ENCODE assay signal across 12 cellular contexts in the genomic region with DNA sequence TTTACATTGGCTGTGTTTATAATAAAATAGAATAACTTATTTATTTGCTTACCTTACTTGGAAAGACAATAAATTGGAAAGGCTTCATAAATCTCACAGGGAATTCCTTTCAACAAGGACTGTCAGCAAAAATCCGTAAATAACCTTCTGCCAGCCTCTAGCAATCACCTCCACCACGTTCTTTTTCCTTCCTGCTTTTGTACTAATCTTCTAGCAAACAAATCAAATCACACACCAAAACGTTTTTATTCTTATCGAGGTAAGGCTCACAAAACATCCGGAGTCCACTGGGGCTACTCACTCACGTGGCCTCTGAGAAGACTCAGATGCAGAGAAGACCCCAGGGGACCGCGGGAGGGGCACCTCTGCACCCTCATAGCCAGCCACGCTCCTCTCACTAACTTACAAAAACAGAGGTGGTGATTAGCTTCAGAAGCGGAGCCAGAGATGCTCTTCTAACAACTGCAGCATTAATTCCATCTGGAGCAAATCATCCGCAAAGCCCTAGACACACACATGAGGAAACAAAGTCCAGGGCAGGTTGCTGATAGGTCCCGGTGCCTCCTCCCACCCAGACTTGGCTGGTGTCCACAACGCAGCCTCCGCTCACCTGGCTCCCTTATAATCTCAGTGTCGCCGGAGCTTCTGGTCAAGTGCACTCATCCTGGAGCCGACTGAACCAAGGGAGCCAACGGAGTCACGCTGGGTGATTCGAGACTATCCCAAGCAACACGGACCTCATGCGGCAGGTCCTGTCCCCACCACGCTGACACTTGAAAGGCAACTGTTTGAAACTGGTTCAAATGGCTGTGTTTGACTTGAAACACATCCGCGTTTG. TPM values are rescaled to one million over a fixed set of nuclear protein-coding genes. Genes with fewer than 3 reads are reported as not detected.
A peak's percentile ranks its signal among the peaks of the same experiment; 100 is the strongest.
DNase-seq lines count a peak whose midpoint lies in the region; ATAC-seq and TF ChIP-seq lines count a peak whose summit lies in the region.
"Had no signal": no experiment of that assay in that cellular context is flagged by ENCODE, and none has a peak within 500 bp of the region (broad histone marks: within the 10 kb centered on the region; RNA-seq: fewer than 3 reads in every experiment).

No MANE protein-coding gene starts in this region.

- no peaks in the 10 kb centered on the region for H3K4me1 Mint-ChIP-seq in activated naive CD8-positive, alpha-beta T cell treated with anti-CD3 and anti-CD28 coated beads for 36 hours

- H3K9me3 Mint-ChIP-seq in activated naive CD8-positive, alpha-beta T cell treated with anti-CD3 and anti-CD28 coated beads for 36 hours, result no peaks in the 10 kb centered on the region

- intact Hi-C loops in adrenal gland (cut with DNase I), result no loop called here

- H3K23ac ChIP-seq in mesenchymal stem cell (ENCODE audit: low read length in 2 of 2), result no peak overlapping the region

- TF ChIP-seq POLR2A in adrenal gland (IDR thresholded peaks at IDR 0.05), result no peak

- no peak for TF ChIP-seq CTCF in adrenal gland (IDR thresholded peaks at IDR 0.05)

- H3K79me1 ChIP-seq in mesenchymal stem cell (replicated peaks; ENCODE audit: low read length, poor library complexity, severe bottlenecking), result peaks cover 29% of the 10 kb centered on the region

- H3K27me3 Mint-ChIP-seq in activated naive CD8-positive, alpha-beta T cell treated with anti-CD3 and anti-CD28 coated beads for 36 hours, result peaks cover 9% of the 10 kb centered on the region

- no peak overlapping the region for H2AFZ ChIP-seq in mesenchymal stem cell (ENCODE audit: low read depth, low read length)

- H3K27me3 ChIP-seq in BLaER1 treated with 17β-estradiol and CSF1 and Interleukin-3, amounts not matched to agents 10 nM and 100 nM, result no peaks in the 10 kb centered on the region
- H3K27me3 ChIP-seq in adrenal gland (no peaks in the 10 kb centered on the region), mesenchymal stem cell (ENCODE audit: control insufficient read depth in 1 of 2, insufficient read depth in 1 of 2, low read length in 2 of 2) (no peaks in the 10 kb centered on the region)

- no peak overlapping the region for H2BK15ac ChIP-seq in mesenchymal stem cell (ENCODE audit: low read depth, poor library complexity, severe bottlenecking)

- peaks cover 48 to 84% (median 70%) of the 10 kb centered on the region in 11 experiments for H3K36me3 ChIP-seq in BLaER1 treated with 17β-estradiol and CSF1 and Interleukin-3, amounts not matched to agents 10 nM and 100 nM
- H3K36me3 ChIP-seq in adrenal gland (replicated peaks in 1 of 2) (no peaks in the 10 kb centered on the region), mesenchymal stem cell (ENCODE audit: control insufficient read depth in 1 of 2, insufficient read depth in 2 of 2, low read depth in 1 of 2, low read length in 2 of 2) (peaks cover 30 to 54% of the 10 kb centered on the region in 2 experiments)

- peaks cover 100% of the 10 kb centered on the region in 11 experiments for H4K20me1 ChIP-seq in BLaER1 treated with 17β-estradiol and CSF1 and Interleukin-3, amounts not matched to agents 10 nM and 100 nM

- no peak overlapping the region for H2BK12ac ChIP-seq in mesenchymal stem cell (ENCODE audit: low read length in 2 of 2)

- H3K4me1 ChIP-seq in BLaER1 treated with 17β-estradiol and CSF1 and Interleukin-3, amounts not matched to agents 10 nM and 100 nM, result peaks cover 74 to 96% (median 90%) of the 10 kb centered on the region in 10 experiments
- H3K4me1 ChIP-seq in adrenal gland (replicated peaks in 1 of 2) (peaks cover 13 to 46% of the 10 kb centered on the region in 2 donors), mesenchymal stem cell (ENCODE audit: control insufficient read depth, insufficient read depth, low read depth, low read length) (peaks cover 33% of the 10 kb centered on the region)

- no peak overlapping the region for H3K4ac ChIP-seq in mesenchymal stem cell (ENCODE audit: low read depth in 1 of 2, low read length in 2 of 2)

- DNase-seq in NCI-H1105 treated with DMSO at 0.1 percent for 48 hours (lab: John Stamatoyannopoulos, UW) (peak; percentile 83), adrenal gland (peak in 4 of 7 donors; percentile 51 to 57 (median 54)), mesenchymal stem cell (no peak), iPS-NIHi11 (ENCODE audit: low spot score) (no peak), RPMI8226 (no peak)
- DNase-seq in activated naive CD8-positive, alpha-beta T cell treated with anti-CD3 and anti-CD28 coated beads for 36 hours, result no peak
- DNase-seq: activated CD4-positive, alpha-beta T cell treated with anti-CD3 and anti-CD28 coated beads, Interleukin-2, amount 50 U/mL, for 1 hour; mammary epithelial cell; NCI-H748 treated with DMSO at 0.1 percent for 48 hours had no signal

- ATAC-seq in GM18511 (IDR thresholded peaks at IDR 0.05; ENCODE audit: unreplicated experiment), result no peak
- ATAC-seq: SK-N-SH treated with all-trans-retinoic acid at 6 μM for 48 hours had no signal

- peak overlapping the region; percentile 46 for H4K91ac ChIP-seq in mesenchymal stem cell (ENCODE audit: low read length)

- no peaks in the 10 kb centered on the region for H3K36me3 Mint-ChIP-seq in activated naive CD8-positive, alpha-beta T cell treated with anti-CD3 and anti-CD28 coated beads for 36 hours

- WGBS in adrenal gland, 4 donors, result 26 to 38% (median 34%) methylated on average over 11 to 25 of the region's 25 CpGs
- 93% methylated on average over 25 of the region's 25 CpGs for WGBS in mesenchymal stem cell

- peak overlapping the region in 3 of 11 experiments; percentile 6 to 44 (median 10); a peak in 3 of 22 replicates for H3K27ac ChIP-seq in BLaER1 treated with 17β-estradiol and CSF1 and Interleukin-3, amounts not matched to agents 10 nM and 100 nM
- H3K27ac ChIP-seq in adrenal gland, result peak overlapping the region in 2 of 5 donors; percentile 45 to 46
- no peak overlapping the region for H3K27ac ChIP-seq in mesenchymal stem cell (ENCODE audit: low read length, poor library complexity, severe bottlenecking)

- H2BK120ac ChIP-seq in mesenchymal stem cell (ENCODE audit: low read depth, low read length), result no peak overlapping the region

- no peak overlapping the region for H3K4me3 Mint-ChIP-seq in activated naive CD8-positive, alpha-beta T cell treated with anti-CD3 and anti-CD28 coated beads for 36 hours

- peak overlapping the region; percentile 28 to 72 (median 68); a peak in 20 of 22 replicates for H3K4me2 ChIP-seq in BLaER1 treated with 17β-estradiol and CSF1 and Interleukin-3, amounts not matched to agents 10 nM and 100 nM
- H3K4me2 ChIP-seq in mesenchymal stem cell (ENCODE audit: low read length, poor library complexity, severe bottlenecking), result no peak overlapping the region

- H3K9ac ChIP-seq in BLaER1 treated with 17β-estradiol and CSF1 and Interleukin-3, amounts not matched to agents 10 nM and 100 nM, result peak overlapping the region in 3 of 11 experiments; percentile 2 to 18 (median 18); a peak in 1 of 22 replicates
- H3K9ac ChIP-seq in mesenchymal stem cell (ENCODE audit: low read length), result no peak overlapping the region

- H3K9me3 ChIP-seq in BLaER1 treated with 17β-estradiol and CSF1 and Interleukin-3, amounts not matched to agents 10 nM and 100 nM (replicated peaks in 1 of 11), result no peaks in the 10 kb centered on the region
- H3K9me3 ChIP-seq in adrenal gland (replicated peaks in 1 of 3) (no peaks in the 10 kb centered on the region), mesenchymal stem cell (ENCODE audit: control insufficient read depth, low read length) (no peaks in the 10 kb centered on the region)

- no peak overlapping the region for H3K18ac ChIP-seq in mesenchymal stem cell (ENCODE audit: low read depth in 1 of 2, low read length in 2 of 2)

- H3K14ac ChIP-seq in mesenchymal stem cell (ENCODE audit: low read length in 2 of 2), result no peak overlapping the region

- H3K27ac Mint-ChIP-seq in activated naive CD8-positive, alpha-beta T cell treated with anti-CD3 and anti-CD28 coated beads for 36 hours, result no peak overlapping the region

- no peak overlapping the region for H2BK5ac ChIP-seq in mesenchymal stem cell (ENCODE audit: low read depth, low read length, poor library complexity, severe bottlenecking)

- no peak overlapping the region for H2AK5ac ChIP-seq in mesenchymal stem cell (ENCODE audit: low read length, severe bottlenecking)

- H4K8ac ChIP-seq in mesenchymal stem cell (ENCODE audit: low read length), result no peak overlapping the region

- H3K4me3 ChIP-seq in BLaER1 treated with 17β-estradiol and CSF1 and Interleukin-3, amounts not matched to agents 10 nM and 100 nM, result no peak overlapping the region
- H3K4me3 ChIP-seq in adrenal gland, result peak overlapping the region in 1 of 4 donors; percentile 17
- H3K4me3 ChIP-seq in mesenchymal stem cell (ENCODE audit: insufficient read depth in 1 of 2, low read depth in 1 of 2, low read length in 2 of 2), result no peak overlapping the region

RNA-seq across cellular contexts. Expression of a gene that starts 22.5 kb away (rescaled TPM):
- total RNA-seq in adrenal gland, result 10 to 100 TPM; 28.1 to 66.5 (median 53.6) TPM
- polyA plus RNA-seq in adrenal gland, result 10 to 100 TPM; 25.3 to 53.4 (median 28.4) TPM
- 58.2 TPM for polyA plus RNA-seq in mesenchymal stem cell (2013, experiment 1 of 2)
- polyA plus RNA-seq in mesenchymal stem cell (2013, experiment 2 of 2), result 55.7 TPM
- under 1 TPM in 1 of 2 experiments, not detected in 1; 0.25 TPM for total RNA-seq in activated naive CD8-positive, alpha-beta T cell treated with anti-CD3 and anti-CD28 coated beads for 36 hours

Comparison
In these comparisons a context has a peak if more than half of its experiments do, and no peak if none do; other contexts are left out.
1. DNase-seq: peak in NCI-H1105 treated with DMSO at 0.1 percent for 48 hours (single experiment) and adrenal gland (4 of 7); none in mesenchymal stem cell (single experiment), iPS-NIHi11 (single experiment), activated naive CD8-positive, alpha-beta T cell treated with anti-CD3 and anti-CD28 coated beads for 36 hours (single experiment) and RPMI8226 (single experiment).
2. RNA of a gene that starts 22.5 kb away (total RNA-seq): 28.1 to 66.5 TPM in adrenal gland; 0.25 TPM in activated naive CD8-positive, alpha-beta T cell treated with anti-CD3 and anti-CD28 coated beads for 36 hours; every median in the first group is over 10 times any median in the second.